ENCODE assay signal across 1 cellular context in the genomic region with DNA sequence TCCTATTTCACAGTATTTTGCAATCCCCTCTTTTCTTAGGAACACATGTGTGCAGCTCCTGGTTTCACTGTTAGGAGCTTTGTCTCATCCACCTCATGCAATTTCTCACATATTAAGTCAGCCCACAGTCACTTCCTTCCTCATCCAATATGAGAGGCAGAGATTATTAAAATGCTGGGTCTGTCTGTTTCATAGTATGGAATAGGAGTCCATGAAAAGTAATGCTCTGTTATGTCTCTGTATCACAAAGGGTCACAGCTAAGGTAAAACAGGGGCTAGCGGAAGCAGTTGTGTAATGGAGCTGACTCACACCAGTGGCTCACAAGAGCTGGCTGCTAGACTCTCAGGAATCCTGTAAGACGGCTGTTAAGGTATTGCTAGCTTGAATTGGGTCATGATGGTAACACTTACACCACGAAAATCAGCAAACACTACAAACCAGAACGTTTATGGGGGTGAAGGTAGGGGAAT.
TF ChIP-seq lines count a peak whose summit lies in the region.

No MANE protein-coding gene starts in this region.

TF ChIP-seq in HCT116, 20 proteins besides CTCF, POLR2A, EP300 and RAD21 (continued from another document):
- TF ChIP-seq, protein P1, sequence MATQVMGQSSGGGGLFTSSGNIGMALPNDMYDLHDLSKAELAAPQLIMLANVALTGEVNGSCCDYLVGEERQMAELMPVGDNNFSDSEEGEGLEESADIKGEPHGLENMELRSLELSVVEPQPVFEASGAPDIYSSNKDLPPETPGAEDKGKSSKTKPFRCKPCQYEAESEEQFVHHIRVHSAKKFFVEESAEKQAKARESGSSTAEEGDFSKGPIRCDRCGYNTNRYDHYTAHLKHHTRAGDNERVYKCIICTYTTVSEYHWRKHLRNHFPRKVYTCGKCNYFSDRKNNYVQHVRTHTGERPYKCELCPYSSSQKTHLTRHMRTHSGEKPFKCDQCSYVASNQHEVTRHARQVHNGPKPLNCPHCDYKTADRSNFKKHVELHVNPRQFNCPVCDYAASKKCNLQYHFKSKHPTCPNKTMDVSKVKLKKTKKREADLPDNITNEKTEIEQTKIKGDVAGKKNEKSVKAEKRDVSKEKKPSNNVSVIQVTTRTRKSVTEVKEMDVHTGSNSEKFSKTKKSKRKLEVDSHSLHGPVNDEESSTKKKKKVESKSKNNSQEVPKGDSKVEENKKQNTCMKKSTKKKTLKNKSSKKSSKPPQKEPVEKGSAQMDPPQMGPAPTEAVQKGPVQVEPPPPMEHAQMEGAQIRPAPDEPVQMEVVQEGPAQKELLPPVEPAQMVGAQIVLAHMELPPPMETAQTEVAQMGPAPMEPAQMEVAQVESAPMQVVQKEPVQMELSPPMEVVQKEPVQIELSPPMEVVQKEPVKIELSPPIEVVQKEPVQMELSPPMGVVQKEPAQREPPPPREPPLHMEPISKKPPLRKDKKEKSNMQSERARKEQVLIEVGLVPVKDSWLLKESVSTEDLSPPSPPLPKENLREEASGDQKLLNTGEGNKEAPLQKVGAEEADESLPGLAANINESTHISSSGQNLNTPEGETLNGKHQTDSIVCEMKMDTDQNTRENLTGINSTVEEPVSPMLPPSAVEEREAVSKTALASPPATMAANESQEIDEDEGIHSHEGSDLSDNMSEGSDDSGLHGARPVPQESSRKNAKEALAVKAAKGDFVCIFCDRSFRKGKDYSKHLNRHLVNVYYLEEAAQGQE (IDR thresholded peaks at IDR 0.05; ENCODE audit: low read depth): no peak
- TF ChIP-seq CEBPB (IDR thresholded peaks at IDR 0.05; ENCODE audit: low read depth) (peak; percentile 97), YY1 (IDR thresholded peaks at IDR 0.05; ENCODE audit: extremely low read depth, insufficient replicate concordance, low read depth, low read length) (no peak), EGR1 (IDR thresholded peaks at IDR 0.05; ENCODE audit: low read depth) (no peak), CBX3 (IDR thresholded peaks at IDR 0.05; ENCODE audit: low read depth) (peak; percentile 92), FOSL1 (IDR thresholded peaks at IDR 0.05; ENCODE audit: low read depth) (peak; percentile 85), SP1 (IDR thresholded peaks at IDR 0.05; ENCODE audit: low read depth) (peak; percentile 83), TCF7L2 (IDR thresholded peaks at IDR 0.05; ENCODE audit: borderline replicate concordance, extremely low read depth, insufficient read depth, insufficient read length) (no peak), ELF1 (IDR thresholded peaks at IDR 0.05; ENCODE audit: borderline replicate concordance, low read depth) (no peak; the same call in 1 of the 2 replicates), JUND (IDR thresholded peaks at IDR 0.05) (peak; percentile 85), SRF (IDR thresholded peaks at IDR 0.05; ENCODE audit: low read depth) (0 out of 2 replicates have a peak, but pooled peaks have one; percentile 22), POLR2AphosphoS5 (IDR thresholded peaks at IDR 0.05; ENCODE audit: low read depth, low read length) (peak; percentile 20; the same call in 1 of the 2 replicates), EZH2 (IDR thresholded peaks at IDR 0.05) (no peak), ZNF274 (IDR thresholded peaks at IDR 0.05; ENCODE audit: low read depth, low read length) (no peak), ZFX (IDR thresholded peaks at IDR 0.05) (no peak), EZH2phosphoT487 (IDR thresholded peaks at IDR 0.05; ENCODE audit: borderline replicate concordance) (no peak)
- TF ChIP-seq, protein P2, sequence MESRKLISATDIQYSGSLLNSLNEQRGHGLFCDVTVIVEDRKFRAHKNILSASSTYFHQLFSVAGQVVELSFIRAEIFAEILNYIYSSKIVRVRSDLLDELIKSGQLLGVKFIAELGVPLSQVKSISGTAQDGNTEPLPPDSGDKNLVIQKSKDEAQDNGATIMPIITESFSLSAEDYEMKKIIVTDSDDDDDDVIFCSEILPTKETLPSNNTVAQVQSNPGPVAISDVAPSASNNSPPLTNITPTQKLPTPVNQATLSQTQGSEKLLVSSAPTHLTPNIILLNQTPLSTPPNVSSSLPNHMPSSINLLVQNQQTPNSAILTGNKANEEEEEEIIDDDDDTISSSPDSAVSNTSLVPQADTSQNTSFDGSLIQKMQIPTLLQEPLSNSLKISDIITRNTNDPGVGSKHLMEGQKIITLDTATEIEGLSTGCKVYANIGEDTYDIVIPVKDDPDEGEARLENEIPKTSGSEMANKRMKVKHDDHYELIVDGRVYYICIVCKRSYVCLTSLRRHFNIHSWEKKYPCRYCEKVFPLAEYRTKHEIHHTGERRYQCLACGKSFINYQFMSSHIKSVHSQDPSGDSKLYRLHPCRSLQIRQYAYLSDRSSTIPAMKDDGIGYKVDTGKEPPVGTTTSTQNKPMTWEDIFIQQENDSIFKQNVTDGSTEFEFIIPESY (IDR thresholded peaks at IDR 0.05; ENCODE audit: extremely low read depth, insufficient replicate concordance, low read length): no peak
- TF ChIP-seq, protein P3, sequence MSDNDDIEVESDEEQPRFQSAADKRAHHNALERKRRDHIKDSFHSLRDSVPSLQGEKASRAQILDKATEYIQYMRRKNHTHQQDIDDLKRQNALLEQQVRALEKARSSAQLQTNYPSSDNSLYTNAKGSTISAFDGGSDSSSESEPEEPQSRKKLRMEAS (IDR thresholded peaks at IDR 0.05): no peak; the same call in 1 of the 2 replicates
- TF ChIP-seq, protein P4, sequence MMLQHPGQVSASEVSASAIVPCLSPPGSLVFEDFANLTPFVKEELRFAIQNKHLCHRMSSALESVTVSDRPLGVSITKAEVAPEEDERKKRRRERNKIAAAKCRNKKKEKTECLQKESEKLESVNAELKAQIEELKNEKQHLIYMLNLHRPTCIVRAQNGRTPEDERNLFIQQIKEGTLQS (IDR thresholded peaks at IDR 0.05): peak; percentile 32; the same call in 1 of the 2 replicates
